Comparison of ENCODE assay signal across 1 cellular context in genomic region chr6:135231469-135231844, GRCh38.
TF ChIP-seq lines count a peak whose summit lies in the region.

No MANE protein-coding gene starts in this region.

TF ChIP-seq in K562, 482 proteins besides CTCF, POLR2A, EP300 and RAD21 (continued from another document):
- no peak for TF ChIP-seq JUND (IDR thresholded peaks at IDR 0.05; ENCODE audit: borderline replicate concordance, low read depth, low read length)
- TF ChIP-seq JUND (tag; IDR thresholded peaks at IDR 0.05; ENCODE audit: borderline replicate concordance, low read depth, low read length), result no peak
- no peak for TF ChIP-seq CREM (IDR thresholded peaks at IDR 0.05; ENCODE audit: low read depth)
- peak; percentile 54; the same call in 1 of the 2 replicates for TF ChIP-seq FOXJ2 (tag; IDR thresholded peaks at IDR 0.05)
- no peak for TF ChIP-seq HSF4 (CRISPR knock-in tag; IDR thresholded peaks at IDR 0.05; ENCODE audit: borderline replicate concordance)
- no peak for TF ChIP-seq YY1 (IDR thresholded peaks at IDR 0.05; ENCODE audit: borderline replicate concordance in 1 of 3, control insufficient read depth in 1 of 3, extremely low read depth in 1 of 3, insufficient read depth in 3 of 3, insufficient read length in 1 of 3, insufficient replicate concordance in 2 of 3, low read depth in 1 of 3, low read length in 2 of 3)
- peak; percentile 34; the same call in 1 of the 2 replicates for TF ChIP-seq ZNF384 (IDR thresholded peaks at IDR 0.05; ENCODE audit: low read depth, low read length)
- no peak for TF ChIP-seq AFF4 (CRISPR knock-in tag; IDR thresholded peaks at IDR 0.05)
- TF ChIP-seq JUNB (CRISPR knock-in tag; conservative IDR thresholded peaks at IDR 0.05), result no peak
- no peak for TF ChIP-seq ARHGAP35 (IDR thresholded peaks at IDR 0.05; ENCODE audit: partially characterized antibody)
- TF ChIP-seq TRIM25 (IDR thresholded peaks at IDR 0.05; ENCODE audit: borderline replicate concordance), result no peak
- no peak for TF ChIP-seq TAF9B (IDR thresholded peaks at IDR 0.05; ENCODE audit: partially characterized antibody)
- TF ChIP-seq EP400 (IDR thresholded peaks at IDR 0.05), result no peak; the same call in none of the 2 replicates
- no peak for TF ChIP-seq ZNF277 (CRISPR knock-in tag; IDR thresholded peaks at IDR 0.05; ENCODE audit: borderline replicate concordance)
- TF ChIP-seq BHLHE40 (IDR thresholded peaks at IDR 0.05; ENCODE audit: low read length), result no peak
- no peak for TF ChIP-seq PREB (CRISPR knock-in tag; IDR thresholded peaks at IDR 0.05)
- no peak for TF ChIP-seq ID3 (CRISPR knock-in tag; IDR thresholded peaks at IDR 0.05)
- TF ChIP-seq ID3 (tag; IDR thresholded peaks at IDR 0.05), result no peak
- no peak for TF ChIP-seq ZNF253 (CRISPR knock-in tag; conservative IDR thresholded peaks at IDR 0.05)
- TF ChIP-seq RHOXF2B (CRISPR knock-in tag; conservative IDR thresholded peaks at IDR 0.05), result no peak
- TF ChIP-seq NCOA1 (IDR thresholded peaks at IDR 0.05; ENCODE audit: low read depth), result no peak
- no peak for TF ChIP-seq TEAD2 (tag; IDR thresholded peaks at IDR 0.05)
- TF ChIP-seq MXI1 (IDR thresholded peaks at IDR 0.05; ENCODE audit: low read depth, low read length), result no peak
- no peak for TF ChIP-seq ZFP30 (CRISPR knock-in tag; IDR thresholded peaks at IDR 0.05; ENCODE audit: borderline replicate concordance)
- no peak for TF ChIP-seq GATAD2A (IDR thresholded peaks at IDR 0.05)
- TF ChIP-seq DDX20 (tag; IDR thresholded peaks at IDR 0.05; ENCODE audit: low read depth), result no peak
- TF ChIP-seq HDAC1 (IDR thresholded peaks at IDR 0.05), result no peak
- TF ChIP-seq CTCFL (IDR thresholded peaks at IDR 0.05; ENCODE audit: borderline replicate concordance, insufficient read depth, low read depth, low read length, poor library complexity, severe bottlenecking), result no peak
- no peak for TF ChIP-seq MLX (CRISPR knock-in tag; conservative IDR thresholded peaks at IDR 0.05)
- TF ChIP-seq FOSL1 (tag; conservative IDR thresholded peaks at IDR 0.05), result peak; percentile 37; the same call in 1 of the 2 replicates
- no peak for TF ChIP-seq ZBTB11 (CRISPR knock-in tag; IDR thresholded peaks at IDR 0.05)
